Comparison of ENCODE assay signal across 10 cellular contexts in the genomic region with DNA sequence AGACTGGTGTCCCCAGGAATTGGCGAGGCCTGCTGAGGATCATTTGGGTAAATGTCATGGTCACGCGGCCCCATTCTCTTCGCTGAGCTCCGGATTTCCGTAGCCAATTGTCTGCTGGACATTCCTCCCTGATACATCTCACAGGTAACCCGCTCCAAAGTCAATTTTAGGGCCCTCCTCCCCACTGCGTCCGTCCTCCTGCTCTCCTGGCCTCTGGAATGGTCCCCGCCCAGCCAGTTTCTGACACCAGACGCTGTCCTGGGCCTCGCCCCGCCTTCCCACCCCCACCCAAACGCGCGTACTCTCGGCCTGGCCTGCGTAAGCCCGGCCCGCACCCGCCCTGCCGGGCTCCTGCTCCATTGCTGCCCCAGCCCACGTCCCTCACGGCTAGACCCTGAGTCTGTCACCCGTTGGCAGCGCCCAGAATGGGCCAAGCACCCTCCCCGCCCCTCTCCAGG.
DNase-seq lines count a peak whose midpoint lies in the region; TF ChIP-seq lines count a peak whose summit lies in the region.
"Had no signal": no experiment of that assay in that cellular context is flagged by ENCODE, and none has a peak within 500 bp of the region (broad histone marks: within the 10 kb centered on the region; RNA-seq: fewer than 3 reads in every experiment).

No MANE protein-coding gene starts in this region.

- H3K36me3 ChIP-seq in HEK293 (ENCODE audit: control insufficient read depth in 2 of 2, insufficient read depth in 1 of 2, low read length in 2 of 2) (no peaks in the 10 kb centered on the region), adrenal gland (replicated peaks in 1 of 2) (no peaks in the 10 kb centered on the region), skeletal muscle tissue (ENCODE audit: control insufficient read depth in 3 of 3, insufficient read depth in 3 of 3, low read length in 3 of 3) (no peaks in the 10 kb centered on the region), WERI-Rb-1 (no peaks in the 10 kb centered on the region)

- H3K27me3 ChIP-seq in adrenal gland (no peaks in the 10 kb centered on the region), skeletal muscle tissue (ENCODE audit: control insufficient read depth in 3 of 3, insufficient read depth in 3 of 3, low read length in 3 of 3) (no peaks in the 10 kb centered on the region), WERI-Rb-1 (ENCODE audit: insufficient read depth, low read depth, severe bottlenecking) (no peaks in the 10 kb centered on the region)

- peak overlapping the region in 2 of 3 donors; percentile 68 to 74 for H3K9ac ChIP-seq in skeletal muscle tissue (ENCODE audit: low read depth in 1 of 3, low read length in 3 of 3)

- WGBS in adrenal gland, 4 donors: 27 to 63% (median 55%) methylated on average over 13 to 27 of the region's 27 CpGs

- no peaks in the 10 kb centered on the region for H3K9me3 ChIP-seq in HEK293 (ENCODE audit: control insufficient read depth, insufficient read depth, low read depth, low read length)
- H3K9me3 ChIP-seq in adrenal gland (replicated peaks in 1 of 3): no peaks in the 10 kb centered on the region
- peaks cover 0 to 3% (median 3%) of the 10 kb centered on the region in 3 donors for H3K9me3 ChIP-seq in skeletal muscle tissue (ENCODE audit: control insufficient read depth in 3 of 3, low read length in 3 of 3)
- no peaks in the 10 kb centered on the region for H3K9me3 ChIP-seq in WERI-Rb-1 (ENCODE audit: severe bottlenecking)

- intact Hi-C loops in adrenal gland (cut with DNase I): no loop called here

- CTCF ChIA-PET in HEK293 (lab: Yijun Ruan, JAX): no interaction called here

- TF ChIP-seq POLR2A in adrenal gland (IDR thresholded peaks at IDR 0.05): peak in 1 of 2 donors; percentile 34

- DNase-seq in adrenal gland (peak in 6 of 7 donors; percentile 41 to 67 (median 48)), left kidney (ENCODE audit: low read depth, low spot score) (peak; percentile 79), WERI-Rb-1 (no peak), NCI-H1048 (lab: John Stamatoyannopoulos, UW) (no peak), NCI-H1930 (lab: John Stamatoyannopoulos, UW) (no peak)
- no peak for DNase-seq in stimulated activated CD4-positive, alpha-beta T cell treated with anti-CD3 and anti-CD28 coated beads, Interleukin-15, amount 100 ng/mL, for 24 hours
- DNase-seq: CD8-positive, alpha-beta memory T cell; NCI-H524 had no signal

- POLR2A ChIA-PET in HEK293 (lab: Yijun Ruan, JAX): no interaction called here

- H3K4me3 ChIP-seq in HEK293 (ENCODE audit: low read depth, low read length): no peak overlapping the region
- peak overlapping the region in 1 of 4 donors; percentile 17 for H3K4me3 ChIP-seq in adrenal gland
- peak overlapping the region in 2 of 3 donors; percentile 35 for H3K4me3 ChIP-seq in skeletal muscle tissue (ENCODE audit: low read length in 3 of 3)
- no peak overlapping the region for H3K4me3 ChIP-seq in WERI-Rb-1 (ENCODE audit: low read depth, low read length)

- no peak for TF ChIP-seq CTCF in HEK293 (tag by site-specific recombination; IDR thresholded peaks at IDR 0.05)
- no peak for TF ChIP-seq CTCF in adrenal gland (IDR thresholded peaks at IDR 0.05)
- no peak for TF ChIP-seq CTCF in WERI-Rb-1 (IDR thresholded peaks at IDR 0.05; ENCODE audit: low read depth, low read length)

- no peaks in the 10 kb centered on the region for H3K4me1 ChIP-seq in HEK293 (ENCODE audit: control insufficient read depth, insufficient read depth, low read length)
- peaks cover 0 to 9% of the 10 kb centered on the region in 2 donors for H3K4me1 ChIP-seq in adrenal gland (replicated peaks in 1 of 2)
- peaks cover 23 to 28% (median 25%) of the 10 kb centered on the region in 3 donors for H3K4me1 ChIP-seq in skeletal muscle tissue (ENCODE audit: control insufficient read depth in 3 of 3, insufficient read depth in 3 of 3, low read length in 3 of 3)

- H3K27ac ChIP-seq in HEK293 (ENCODE audit: extremely low read depth, low read depth, low read length) (no peak overlapping the region), adrenal gland (peak overlapping the region in 2 of 5 donors; percentile 49 to 63), skeletal muscle tissue (ENCODE audit: low read depth, low read length) (no peak overlapping the region), WERI-Rb-1 (no peak overlapping the region)

TF ChIP-seq in HEK293, 187 proteins besides CTCF, POLR2A, EP300 and RAD21:
- TF ChIP-seq ZNF514 (tag by site-specific recombination; IDR thresholded peaks at IDR 0.05) (no peak), ZNF366 (tag by site-specific recombination; conservative IDR thresholded peaks at IDR 0.05) (peak; percentile 1; the same call in 1 of the 2 replicates), KLF7 (tag by site-specific recombination; IDR thresholded peaks at IDR 0.05; ENCODE audit: borderline replicate concordance) (no peak), ZNF629 (tag by site-specific recombination; IDR thresholded peaks at IDR 0.05) (no peak), ZNF561 (tag by site-specific recombination; IDR thresholded peaks at IDR 0.05; ENCODE audit: borderline replicate concordance) (no peak)
- TF ChIP-seq, protein P1, sequence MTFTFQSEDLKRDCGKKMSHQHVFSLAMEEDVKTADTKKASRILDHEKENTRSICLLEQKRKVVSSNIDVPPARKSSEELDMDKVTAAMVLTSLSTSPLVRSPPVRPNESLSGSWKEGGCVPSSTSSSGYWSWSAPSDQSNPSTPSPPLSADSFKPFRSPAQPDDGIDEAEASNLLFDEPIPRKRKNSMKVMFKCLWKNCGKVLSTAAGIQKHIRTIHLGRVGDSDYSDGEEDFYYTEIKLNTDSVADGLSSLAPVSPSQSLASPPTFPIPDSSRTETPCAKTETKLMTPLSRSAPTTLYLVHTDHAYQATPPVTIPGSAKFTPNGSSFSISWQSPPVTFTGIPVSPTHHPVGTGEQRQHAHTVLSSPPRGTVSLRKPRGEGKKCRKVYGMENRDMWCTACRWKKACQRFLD (tag by site-specific recombination; IDR thresholded peaks at IDR 0.05): no peak

Comparison
In these comparisons a context has a peak if more than half of its experiments do, and no peak if none do; other contexts are left out.
1. H3K4me3 ChIP-seq: peak in skeletal muscle tissue (2 of 3); none in HEK293 (single experiment) and WERI-Rb-1 (single experiment).
2. DNase-seq: peak in adrenal gland (6 of 7) and left kidney (single experiment); none in stimulated activated CD4-positive, alpha-beta T cell treated with anti-CD3 and anti-CD28 coated beads, Interleukin-15, amount 100 ng/mL, for 24 hours (single experiment), WERI-Rb-1 (single experiment), NCI-H1048 (single experiment) and NCI-H1930 (0 of 2).